In genomic region chr5:96516631-96517071, GRCh38 we compare ENCODE assay signal across 25 cellular contexts.
DNase-seq lines count a peak whose midpoint lies in the region; ATAC-seq and TF ChIP-seq lines count a peak whose summit lies in the region.
"Had no signal": no experiment of that assay in that cellular context is flagged by ENCODE, and none has a peak within 500 bp of the region (broad histone marks: within the 10 kb centered on the region; RNA-seq: fewer than 3 reads in every experiment).

No MANE protein-coding gene starts in this region.

- no peaks in the 10 kb centered on the region for H3K79me2 ChIP-seq in neural cell (replicated peaks; ENCODE audit: insufficient read depth, low read length)
- H3K79me2 ChIP-seq: parathyroid adenoma had no signal

- no peak overlapping the region for H3K9ac ChIP-seq in neural cell (ENCODE audit: low read length)
- H3K9ac ChIP-seq: BLaER1, parathyroid adenoma had no signal

- no peaks in the 10 kb centered on the region for H3F3A ChIP-seq in neural cell (ENCODE audit: insufficient read depth, low read length, poor library complexity, severe bottlenecking)

- POLR2A ChIA-PET in A673 (lab: Charles Lee; ENCODE audit: low non-redundant PET): no interaction called here

- no peak for TF ChIP-seq POLR2A in esophagus muscularis mucosa (IDR thresholded peaks at IDR 0.05; ENCODE audit: low read depth)

- TF ChIP-seq RAD21 in neural cell (conservative IDR thresholded peaks at IDR 0.05): no peak

- TF ChIP-seq EP300 in esophagus muscularis mucosa (IDR thresholded peaks at IDR 0.05) (no peak), neural cell (conservative IDR thresholded peaks at IDR 0.05; ENCODE audit: poor library complexity, severe bottlenecking) (no peak)

- peaks cover 0 to 22% (median 18%) of the 10 kb centered on the region in 4 donors for H3K4me1 ChIP-seq in esophagus muscularis mucosa
- H3K4me1 ChIP-seq in A673 (ENCODE audit: insufficient read depth, low read length, poor library complexity, severe bottlenecking): no peaks in the 10 kb centered on the region
- H3K4me1 ChIP-seq: BLaER1, heart right ventricle, lower lobe of right lung, parathyroid adenoma had no signal

- in situ Hi-C loops in G401 (cut with HindIII; ENCODE audit: low sequenced_read_pairs): no loop called here

- no TSS peak for BruUV-seq in A673 (replicated peaks; lab: Mats Ljungman, UMichigan)

- H4K20me1 ChIP-seq in neural cell (ENCODE audit: insufficient read depth): no peaks in the 10 kb centered on the region
- H4K20me1 ChIP-seq: BLaER1 had no signal

- no peaks in the 10 kb centered on the region for H3K27me3 ChIP-seq in esophagus muscularis mucosa
- no peaks in the 10 kb centered on the region for H3K27me3 ChIP-seq in neural cell (ENCODE audit: insufficient read depth, low read depth, low read length)
- H3K27me3 ChIP-seq in A673 (replicated peaks; ENCODE audit: insufficient read depth, low read depth, low read length, poor library complexity): no peaks in the 10 kb centered on the region
- H3K27me3 ChIP-seq: BLaER1, heart right ventricle had no signal

- CTCF ChIA-PET in A673 (lab: Charles Lee): no interaction called here

- H3K9me3 ChIP-seq in esophagus muscularis mucosa: no peaks in the 10 kb centered on the region
- no peaks in the 10 kb centered on the region for H3K9me3 ChIP-seq in neural cell (ENCODE audit: low read length)
- no peaks in the 10 kb centered on the region for H3K9me3 ChIP-seq in A673 (ENCODE audit: low read depth, low read length, poor library complexity, severe bottlenecking)
- H3K9me3 ChIP-seq: BLaER1, heart right ventricle, lower lobe of right lung had no signal

- no peak for ATAC-seq in HG03571 (IDR thresholded peaks at IDR 0.05; ENCODE audit: unreplicated experiment)
- ATAC-seq: GM12878, heart right ventricle, lower lobe of right lung, T-cell had no signal

- intact Hi-C loops in esophagus muscularis mucosa (cut with DNase I): loop anchor here (2.0 kb wide), 1 partner anchor 32 kb away; no protein-coding TSS in a partner anchor
- intact Hi-C loops in A673 (cut with micrococcal nuclease; ENCODE audit: unreplicated experiment): no loop called here

- no peaks in the 10 kb centered on the region for H3K36me3 ChIP-seq in esophagus muscularis mucosa
- H3K36me3 ChIP-seq in neural cell (ENCODE audit: insufficient read depth, low read length): no peaks in the 10 kb centered on the region
- no peaks in the 10 kb centered on the region for H3K36me3 ChIP-seq in A673 (ENCODE audit: insufficient read depth, low read length, poor library complexity, severe bottlenecking)
- H3K36me3 ChIP-seq: BLaER1, heart right ventricle, lower lobe of right lung had no signal

- no peaks in the 10 kb centered on the region for H3K9me2 ChIP-seq in neural cell (ENCODE audit: insufficient read depth, low read length)

- H3K27ac ChIP-seq in esophagus muscularis mucosa (replicated peaks in 1 of 4) (peak overlapping the region in 3 of 4 donors; percentile 4 to 53 (median 7)), neural cell (ENCODE audit: low read length) (peak overlapping the region; percentile 77), A673 (ENCODE audit: low read depth, low read length, poor library complexity, severe bottlenecking) (no peak overlapping the region)
- H3K27ac ChIP-seq: BLaER1, epithelial cell of prostate, heart right ventricle, lower lobe of right lung, parathyroid adenoma had no signal

- TF ChIP-seq CTCF in AG09309 (IDR thresholded peaks at IDR 0.05; ENCODE audit: control insufficient read depth, insufficient read depth, low read depth, low read length, missing control alignments): peak; percentile 30
- no peak for TF ChIP-seq CTCF in esophagus muscularis mucosa (IDR thresholded peaks at IDR 0.05)
- peak; percentile 15 for TF ChIP-seq CTCF in neural cell (IDR thresholded peaks at IDR 0.05; ENCODE audit: poor library complexity, severe bottlenecking)
- no peak for TF ChIP-seq CTCF in A673 (conservative IDR thresholded peaks at IDR 0.05; ENCODE audit: low read depth, low read length)

- no peak overlapping the region for H2AFZ ChIP-seq in neural cell (ENCODE audit: low read depth, low read length)
- H2AFZ ChIP-seq: parathyroid adenoma had no signal

- DNase-seq in AG09309 (ENCODE audit: low read depth) (no peak), LHCN-M2 (ENCODE audit: low read depth) (peak; percentile 18), esophagus muscularis mucosa (ENCODE audit: extremely low spot score) (no peak), G401 (ENCODE audit: low spot score) (no peak), A673 (ENCODE audit: low spot score) (no peak), NCI-H524 treated with DMSO at 0.1 percent for 48 hours (lab: John Stamatoyannopoulos, UW) (no peak)
- DNase-seq: activated CD4-positive, alpha-beta memory T cell treated with anti-CD3 and anti-CD28 coated beads, Interleukin-2, amount 10 ng/mL, durations not matched to agents 7 days and 5 days; activated naive CD4-positive, alpha-beta T cell treated with anti-CD3 and anti-CD28 coated beads for 36 hours; activated T-cell treated with anti-CD3 and anti-CD28 coated beads, Interleukin-2, amount 50 U/mL, for 1 hour; Calu3; cortex of kidney; heart right ventricle; lower lobe of right lung; naive B cell; NCI-H1694; NCI-H510A; Right ventricle myocardium superior; stimulated activated CD8-positive, alpha-beta memory T cell treated with anti-CD3 and anti-CD28 coated beads, Interleukin-4, amount 100 ng/mL, for 48 hours; T-cell had no signal

- peak overlapping the region; percentile 83 for H3K4me2 ChIP-seq in neural cell (ENCODE audit: low read length)
- H3K4me2 ChIP-seq: BLaER1 had no signal

- H3K4me3 ChIP-seq in AG09309 (ENCODE audit: control insufficient read depth, low read depth, low read length) (no peak overlapping the region), esophagus muscularis mucosa (peak overlapping the region in 1 of 4 donors; percentile 10), neural cell (ENCODE audit: low read length) (peak overlapping the region; percentile 46), A673 (ENCODE audit: low read depth, low read length, poor library complexity, severe bottlenecking) (no peak overlapping the region)
- H3K4me3 ChIP-seq: BLaER1, GM12878, heart right ventricle, lower lobe of right lung had no signal

- 27% methylated on average over 6 of the region's 6 CpGs for WGBS in esophagus muscularis mucosa

TF ChIP-seq in neural cell, 6 proteins besides CTCF, POLR2A, EP300 and RAD21:
- TF ChIP-seq SMC3 (conservative IDR thresholded peaks at IDR 0.05; ENCODE audit: poor library complexity) (no peak), POLR2AphosphoS5 (IDR thresholded peaks at IDR 0.05) (no peak), MXI1 (conservative IDR thresholded peaks at IDR 0.05; ENCODE audit: poor library complexity, severe bottlenecking) (no peak), TAF1 (IDR thresholded peaks at IDR 0.05; ENCODE audit: low read depth) (no peak), REST (IDR thresholded peaks at IDR 0.05; ENCODE audit: borderline replicate concordance) (no peak), EZH2 (IDR thresholded peaks at IDR 0.05; ENCODE audit: borderline replicate concordance, insufficient read depth, low read length, poor library complexity, severe bottlenecking) (no peak)

Comparison
In these comparisons a context has a peak if more than half of its experiments do, and no peak if none do; other contexts are left out.
1. CTCF ChIP-seq: peak in AG09309 (single experiment) and neural cell (single experiment); none in esophagus muscularis mucosa (0 of 3) and A673 (single experiment).